In genomic region chr3:56612146-56612545, GRCh38 we compare ENCODE assay signal across 24 cellular contexts. TPM values are rescaled to one million over a fixed set of nuclear protein-coding genes. Genes with fewer than 3 reads are reported as not detected.
DNase-seq lines count a peak whose midpoint lies in the region; ATAC-seq and TF ChIP-seq lines count a peak whose summit lies in the region.
"Had no signal": no experiment of that assay in that cellular context is flagged by ENCODE, and none has a peak within 500 bp of the region (broad histone marks: within the 10 kb centered on the region; RNA-seq: fewer than 3 reads in every experiment).

No MANE protein-coding gene starts in this region.

- H3K4me3 Mint-ChIP-seq in stimulated activated naive CD8-positive, alpha-beta T cell treated with anti-CD3 and anti-CD28 coated beads, Interleukin-15, Interleukin-2, amounts not matched to agents 100 ng/mL and 50 ng/mL, for 24 hours, result no peak overlapping the region
- no peak overlapping the region for H3K4me3 Mint-ChIP-seq in activated CD8-positive, alpha-beta T cell treated with anti-CD3 and anti-CD28 coated beads for 36 hours
- H3K4me3 Mint-ChIP-seq in endodermal cell, result no peak overlapping the region
- H3K4me3 Mint-ChIP-seq: H9 had no signal

- peaks cover 71% of the 10 kb centered on the region for H3K4me1 Mint-ChIP-seq in stimulated activated naive CD8-positive, alpha-beta T cell treated with anti-CD3 and anti-CD28 coated beads, Interleukin-15, Interleukin-2, amounts not matched to agents 100 ng/mL and 50 ng/mL, for 24 hours (ENCODE audit: low read depth)
- H3K4me1 Mint-ChIP-seq in activated CD8-positive, alpha-beta T cell treated with anti-CD3 and anti-CD28 coated beads for 36 hours (ENCODE audit: low read depth), result peaks cover 68% of the 10 kb centered on the region
- peaks cover 7% of the 10 kb centered on the region for H3K4me1 Mint-ChIP-seq in endodermal cell

- H3K27me3 Mint-ChIP-seq in stimulated activated naive CD8-positive, alpha-beta T cell treated with anti-CD3 and anti-CD28 coated beads, Interleukin-15, Interleukin-2, amounts not matched to agents 100 ng/mL and 50 ng/mL, for 24 hours, result no peaks in the 10 kb centered on the region
- H3K27me3 Mint-ChIP-seq in activated CD8-positive, alpha-beta T cell treated with anti-CD3 and anti-CD28 coated beads for 36 hours, result no peaks in the 10 kb centered on the region
- no peaks in the 10 kb centered on the region for H3K27me3 Mint-ChIP-seq in endodermal cell (ENCODE audit: insufficient read depth)
- H3K27me3 Mint-ChIP-seq: stimulated activated naive B cell treated with anti-CD40 and anti-IgM and Interleukin-4, amounts not matched to agents 10 μg/mL and 1 μg/mL and 100 μg/mL, for 72 hours had no signal

- H3K27ac Mint-ChIP-seq in stimulated activated naive CD8-positive, alpha-beta T cell treated with anti-CD3 and anti-CD28 coated beads, Interleukin-15, Interleukin-2, amounts not matched to agents 100 ng/mL and 50 ng/mL, for 24 hours, result peak overlapping the region; percentile 7
- H3K27ac Mint-ChIP-seq in activated CD8-positive, alpha-beta T cell treated with anti-CD3 and anti-CD28 coated beads for 36 hours, result peak overlapping the region; percentile 13
- H3K27ac Mint-ChIP-seq in endodermal cell, result peak overlapping the region; percentile 3
- H3K27ac Mint-ChIP-seq: stimulated activated naive B cell treated with anti-CD40 and anti-IgM and Interleukin-4, amounts not matched to agents 10 μg/mL and 1 μg/mL and 100 μg/mL, for 72 hours had no signal

- peaks cover 7% of the 10 kb centered on the region for H3K9me3 Mint-ChIP-seq in stimulated activated naive CD8-positive, alpha-beta T cell treated with anti-CD3 and anti-CD28 coated beads, Interleukin-15, Interleukin-2, amounts not matched to agents 100 ng/mL and 50 ng/mL, for 24 hours
- peaks cover 10% of the 10 kb centered on the region for H3K9me3 Mint-ChIP-seq in activated CD8-positive, alpha-beta T cell treated with anti-CD3 and anti-CD28 coated beads for 36 hours
- peaks cover 8% of the 10 kb centered on the region for H3K9me3 Mint-ChIP-seq in endodermal cell

- no peaks in the 10 kb centered on the region for H3K4me1 ChIP-seq in endodermal cell (ENCODE audit: control insufficient read depth, insufficient read depth, low read length)
- H3K4me1 ChIP-seq: pancreas, SJCRH30, vagina had no signal

- no peak overlapping the region for H3K4me3 ChIP-seq in endodermal cell (ENCODE audit: low read length)
- H3K4me3 ChIP-seq: pancreas, SJCRH30, spleen, thoracic aorta, vagina had no signal

- no peak overlapping the region for H3K27ac ChIP-seq in endodermal cell (ENCODE audit: low read depth, low read length)
- H3K27ac ChIP-seq: C4-2B, pancreas, SJCRH30, thoracic aorta, vagina had no signal

- no peak for TF ChIP-seq CTCF in activated CD8-positive, alpha-beta T cell treated with anti-CD3 and anti-CD28 coated beads for 36 hours (IDR thresholded peaks at IDR 0.05)
- no peak for TF ChIP-seq CTCF in endodermal cell (conservative IDR thresholded peaks at IDR 0.05)

- POLR2A ChIA-PET in activated CD8-positive, alpha-beta T cell treated with anti-CD3 and anti-CD28 coated beads for 36 hours (lab: Charles Lee), result interaction anchor here (1.6 kb wide), 1 partner anchor 17 kb away, joined by 3 read pairs; no protein-coding TSS in a partner anchor

- peaks cover 93% of the 10 kb centered on the region for H3K36me3 Mint-ChIP-seq in stimulated activated naive CD8-positive, alpha-beta T cell treated with anti-CD3 and anti-CD28 coated beads, Interleukin-15, Interleukin-2, amounts not matched to agents 100 ng/mL and 50 ng/mL, for 24 hours (ENCODE audit: low read depth)
- H3K36me3 Mint-ChIP-seq in activated CD8-positive, alpha-beta T cell treated with anti-CD3 and anti-CD28 coated beads for 36 hours (ENCODE audit: low read depth), result peaks cover 88% of the 10 kb centered on the region
- H3K36me3 Mint-ChIP-seq in endodermal cell (ENCODE audit: low read depth), result peaks cover 65% of the 10 kb centered on the region

- H3K9ac ChIP-seq in endodermal cell (ENCODE audit: extremely low read depth, low read length, poor library complexity, severe bottlenecking), result no peak overlapping the region

- no peaks in the 10 kb centered on the region for H3K27me3 ChIP-seq in endodermal cell (ENCODE audit: control insufficient read depth, insufficient read depth, low read length, poor library complexity, severe bottlenecking)
- H3K27me3 ChIP-seq: pancreas, SJCRH30, spleen, vagina had no signal

- no peaks in the 10 kb centered on the region for H3K9me3 ChIP-seq in endodermal cell (ENCODE audit: control insufficient read depth, low read length)
- H3K9me3 ChIP-seq: pancreas, SJCRH30, spleen, thoracic aorta, vagina had no signal

- WGBS in endodermal cell (ENCODE audit: insufficient coverage in 1 of 2, insufficient read length in 1 of 2), 2 experiments, result 94 to 97% methylated on average over 4 to 6 of the region's 6 CpGs

- intact Hi-C loops in activated CD8-positive, alpha-beta T cell treated with anti-CD3 and anti-CD28 coated beads for 36 hours (cut with micrococcal nuclease), result no loop called here

- no peak for ATAC-seq in stimulated activated naive CD8-positive, alpha-beta T cell treated with anti-CD3 and anti-CD28 coated beads, Interleukin-15, Interleukin-2, amounts not matched to agents 100 U/mL and 50 U/mL, for 24 hours
- ATAC-seq in activated CD8-positive, alpha-beta T cell treated with anti-CD3 and anti-CD28 coated beads for 36 hours, result peak; percentile 60
- ATAC-seq: left ventricle myocardium superior; stimulated activated naive B cell treated with anti-CD40 and anti-IgM and Interleukin-4, amounts not matched to agents 10 μg/mL and 1 μg/mL and 100 μg/mL, for 72 hours had no signal

- CTCF ChIA-PET in activated CD8-positive, alpha-beta T cell treated with anti-CD3 and anti-CD28 coated beads for 36 hours (lab: Charles Lee), result interaction anchor here (2.9 kb wide), 1 partner anchor 12 kb away, joined by 14 read pairs; no protein-coding TSS in a partner anchor

- peaks cover 41% of the 10 kb centered on the region for H3K36me3 ChIP-seq in endodermal cell (ENCODE audit: control insufficient read depth, insufficient read depth, low read length)

- no peak for DNase-seq in stimulated activated naive CD8-positive, alpha-beta T cell treated with anti-CD3 and anti-CD28 coated beads, Interleukin-15, Interleukin-2, amounts not matched to agents 100 U/mL and 50 U/mL, for 24 hours
- peak; percentile 20 for DNase-seq in activated CD8-positive, alpha-beta T cell treated with anti-CD3 and anti-CD28 coated beads for 36 hours
- DNase-seq in endodermal cell (no peak), SK-N-DZ (ENCODE audit: low spot score) (no peak), NCI-H1694 (lab: John Stamatoyannopoulos, UW) (no peak)
- DNase-seq in activated CD4-positive, CD25-positive, alpha-beta regulatory T cell (lab: John Stamatoyannopoulos, UW), result no peak
- DNase-seq: activated CD4-positive, alpha-beta T cell treated with anti-CD3 and anti-CD28 coated beads, Interleukin-2, amount 50 U/mL, for 48 hours; activated T-cell treated with anti-CD3 and anti-CD28 coated beads, Interleukin-2, amount 50 U/mL, for 48 hours; amniotic stem cell; H9; islet precursor cell; left ventricle myocardium superior; midbrain; NCI-H187; NCI-H69; pancreas; SJCRH30; spleen; stimulated activated CD4-positive, alpha-beta T cell treated with anti-CD3 and anti-CD28 coated beads, Interleukin-2, amount 100 ng/mL, for 48 hours; stimulated activated naive B cell treated with anti-CD40 and anti-IgM and Interleukin-4, amounts not matched to agents 10 μg/mL and 1 μg/mL and 100 μg/mL, for 72 hours had no signal

RNA-seq across cellular contexts. Expression of gene CCDC66, which starts 55.2 kb away (rescaled TPM):
- 10 to 100 TPM; 21.1 to 22.1 TPM for total RNA-seq in activated CD8-positive, alpha-beta T cell treated with anti-CD3 and anti-CD28 coated beads for 36 hours
- total RNA-seq in endodermal cell, result 10 to 100 TPM; 32.1 to 36.4 TPM
- 29.2 TPM for polyA plus RNA-seq in endodermal cell (2013, experiment 1 of 2)
- 27.2 TPM for polyA plus RNA-seq in endodermal cell (2013, experiment 2 of 2)
- polyA plus RNA-seq in SK-N-DZ (2014; cell fraction: cytosol; rRNA removed), result 9.3 and 15.5 TPM in 2 replicates
- 43.6 and 71.3 TPM in 2 replicates for polyA plus RNA-seq in SK-N-DZ (2014; cell fraction: nucleus; rRNA removed)
